22 cellular contexts compared by ENCODE assay signal in the genomic region with DNA sequence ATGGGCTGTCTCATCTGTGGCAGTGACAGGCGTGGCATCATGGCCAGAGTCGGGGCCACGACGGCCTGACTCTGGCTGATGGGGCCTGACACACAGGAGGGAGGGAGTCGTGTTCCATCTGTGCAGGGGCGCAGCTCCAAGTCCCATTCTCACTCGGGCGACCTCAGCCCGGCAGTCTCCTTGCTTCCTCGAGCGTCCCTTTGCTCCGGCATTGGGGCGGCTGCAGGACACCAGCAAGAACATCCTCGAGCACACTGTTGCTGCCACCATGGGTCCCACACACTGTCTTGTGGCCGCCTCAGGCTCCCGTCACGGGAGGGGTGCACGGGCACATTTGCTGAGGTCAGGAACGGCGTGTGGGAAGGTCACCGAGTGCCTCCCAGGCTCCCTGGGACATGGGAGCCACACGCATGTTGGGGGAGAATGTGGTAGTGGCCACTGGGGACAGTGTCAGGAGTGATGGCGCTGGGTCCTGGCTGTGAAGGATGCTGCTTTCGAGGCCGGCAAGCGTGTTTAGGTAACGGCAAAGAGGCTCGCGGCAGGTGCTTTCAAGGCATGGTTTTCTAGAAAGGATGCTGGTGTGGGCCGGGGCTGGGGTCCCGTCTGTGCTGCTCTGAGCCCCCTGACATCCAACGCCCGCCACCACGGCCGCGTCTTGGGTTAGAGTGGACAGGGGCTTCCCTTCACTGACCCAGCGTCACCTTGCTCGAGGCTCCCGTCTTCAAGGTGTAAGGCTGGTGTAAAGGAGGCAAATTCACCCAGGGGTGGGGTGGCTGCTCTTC.
"Had no signal": no experiment of that assay in that cellular context is flagged by ENCODE, and none has a peak within 500 bp of the region (broad histone marks: within the 10 kb centered on the region; RNA-seq: fewer than 3 reads in every experiment).

No MANE protein-coding gene starts in this region.

- H3K4me3 ChIP-seq: coronary artery, hepatocyte, lung, spleen, stomach, thyroid gland had no signal

- H3K27ac ChIP-seq: hepatocyte, neutrophil, stomach, thyroid gland had no signal

- H3K27ac Mint-ChIP-seq: type B pancreatic cell had no signal

- H3K27me3 Mint-ChIP-seq: naive B cell, type B pancreatic cell had no signal

- H3K4me2 ChIP-seq: hepatocyte had no signal

- DNase-seq: effector CD8-positive, alpha-beta T cell; foreskin melanocyte; head of caudate nucleus; left colon; left ventricle myocardium superior; mesendoderm; naive B cell; nephron progenitor cell; spleen; stimulated activated CD4-positive, alpha-beta T cell treated with anti-CD3 and anti-CD28 coated beads, Interleukin-15, amount 100 ng/mL, for 24 hours; stimulated activated CD4-positive, alpha-beta T cell treated with anti-CD3 and anti-CD28 coated beads, Interleukin-1b, Interleukin-23, amount 100 ng/mL, for 48 hours; stimulated activated CD4-positive, alpha-beta T cell treated with anti-CD3 and anti-CD28 coated beads, Interleukin-4, amount 100 ng/mL, for 24 hours; stimulated activated naive CD4-positive, alpha-beta T cell; stomach; thyroid gland had no signal

- H2AFZ ChIP-seq: hepatocyte had no signal

- H3K4me3 Mint-ChIP-seq: nephron progenitor cell, type B pancreatic cell had no signal

- H3K27me3 ChIP-seq: hepatocyte, neutrophil, spleen, stomach, thyroid gland had no signal

- H3K9me3 ChIP-seq: neutrophil, stomach, thyroid gland had no signal

- H3K9me3 Mint-ChIP-seq: type B pancreatic cell had no signal

- FAIRE-seq: urothelium cell line had no signal

- ATAC-seq: left colon, left ventricle myocardium superior, sciatic nerve had no signal
